Comparison of ENCODE assay signal across 8 cellular contexts in genomic region chr2:171923206-171923605, GRCh38. TPM values are rescaled to one million over a fixed set of nuclear protein-coding genes. Genes with fewer than 3 reads are reported as not detected.
DNase-seq lines count a peak whose midpoint lies in the region; ATAC-seq, FAIRE-seq and TF ChIP-seq lines count a peak whose summit lies in the region.

No MANE protein-coding gene starts in this region.

- ATAC-seq in thoracic aorta (ENCODE audit: insufficient number of reproducible peaks, low FRiP score, low read depth) (peak; percentile 37), GM19324 (IDR thresholded peaks at IDR 0.05; ENCODE audit: low FRiP score, unreplicated experiment) (no peak)

- DNase-seq in Daoy (ENCODE audit: low read depth) (peak; percentile 37), adrenal gland (peak in 5 of 7 donors; percentile 11 to 54 (median 20)), kidney (no peak), thoracic aorta (ENCODE audit: low spot score) (no peak), D721Med (ENCODE audit: insufficient read length, low spot score) (no peak), GM19240 (ENCODE audit: insufficient read length, low spot score) (no peak)

- H3K27ac ChIP-seq in KOPT-K1 (ENCODE audit: low read depth, low read length, poor library complexity, severe bottlenecking) (peak overlapping the region; percentile 84), adrenal gland (peak overlapping the region; percentile 86 to 96 (median 92)), kidney (ENCODE audit: low read depth in 2 of 2, low read length in 2 of 2) (peak overlapping the region; percentile 93 to 94), thoracic aorta (peak overlapping the region; percentile 91 to 92)

- WGBS in adrenal gland, 4 donors: 27 to 30% (median 28%) methylated on average over 13 of the region's 13 CpGs

- no peak for TF ChIP-seq CTCF in adrenal gland (IDR thresholded peaks at IDR 0.05)
- no peak for TF ChIP-seq CTCF in kidney (IDR thresholded peaks at IDR 0.05; ENCODE audit: borderline replicate concordance, extremely low read depth, insufficient read depth)
- no peak for TF ChIP-seq CTCF in thoracic aorta (IDR thresholded peaks at IDR 0.05)
- no peak for TF ChIP-seq CTCF in D721Med (IDR thresholded peaks at IDR 0.05; ENCODE audit: insufficient read depth, missing control alignments)

- H3K27me3 ChIP-seq in adrenal gland (no peaks in the 10 kb centered on the region), thoracic aorta (replicated peaks; ENCODE audit: insufficient read depth) (no peaks in the 10 kb centered on the region)

- TF ChIP-seq POLR2A in adrenal gland (IDR thresholded peaks at IDR 0.05): no peak

- no peaks in the 10 kb centered on the region for H3K9me3 ChIP-seq in KOPT-K1 (ENCODE audit: insufficient read depth, low read length, poor library complexity, severe bottlenecking)
- H3K9me3 ChIP-seq in adrenal gland (replicated peaks in 1 of 3): no peaks in the 10 kb centered on the region
- no peaks in the 10 kb centered on the region for H3K9me3 ChIP-seq in kidney (ENCODE audit: control insufficient read depth in 1 of 2, low read length in 2 of 2)
- no peaks in the 10 kb centered on the region for H3K9me3 ChIP-seq in thoracic aorta

- peak overlapping the region in 2 of 4 donors; percentile 69 to 71 for H3K4me3 ChIP-seq in adrenal gland
- H3K4me3 ChIP-seq in kidney (ENCODE audit: low read length in 2 of 2): peak overlapping the region; percentile 95 to 99
- peak overlapping the region; percentile 85 for H3K4me3 ChIP-seq in thoracic aorta

- H3K36me3 ChIP-seq in KOPT-K1 (ENCODE audit: insufficient read depth, low read length) (peaks cover 43% of the 10 kb centered on the region), adrenal gland (replicated peaks in 1 of 2) (peaks cover 0 to 6% of the 10 kb centered on the region in 2 donors), kidney (ENCODE audit: control insufficient read depth in 1 of 2, insufficient read depth in 2 of 2, low read length in 2 of 2) (peaks cover 0 to 4% of the 10 kb centered on the region in 2 donors), thoracic aorta (no peaks in the 10 kb centered on the region)

- no peak for FAIRE-seq in kidney (lab: Jason Lieb, UNC)
- FAIRE-seq in D721Med (lab: Jason Lieb, UNC): no peak

- intact Hi-C loops in adrenal gland (cut with DNase I) (no loop called here), kidney (cut with DNase I) (no loop called here)

- H3K4me1 ChIP-seq in adrenal gland (replicated peaks in 1 of 2): peaks cover 9 to 19% of the 10 kb centered on the region in 2 donors
- peaks cover 4 to 5% of the 10 kb centered on the region in 2 donors for H3K4me1 ChIP-seq in kidney (ENCODE audit: control insufficient read depth in 1 of 2, insufficient read depth in 1 of 2, low read depth in 1 of 2, low read length in 2 of 2)
- H3K4me1 ChIP-seq in thoracic aorta (ENCODE audit: control insufficient read depth in 1 of 2, low read depth in 2 of 2): peaks cover 8 to 22% of the 10 kb centered on the region in 2 donors

- peak overlapping the region; percentile 71 to 80 for H3K9ac ChIP-seq in kidney (ENCODE audit: low read length in 2 of 2)

RNA-seq across cellular contexts. Expression of gene HAT1, which starts 0.9 kb away (rescaled TPM):
- 91.9 and 121 TPM in 2 replicates for total RNA-seq in Daoy (2014; rRNA removed; shearing (Covaris generic))
- 10 to 100 TPM; 19.8 to 47.5 (median 35.2) TPM for total RNA-seq in adrenal gland
- 100 to 1,000 TPM in 1 of 3 donors, 10 to 100 TPM in 1, 1 to 10 TPM in 1; 9.3 to 103 (median 13.0) TPM for polyA plus RNA-seq in adrenal gland
- total RNA-seq in kidney: 35.8 TPM
- polyA plus RNA-seq in kidney (ENCODE audit: insufficient read depth, low read depth, low replicate concordance): 35.2 TPM
- 10 to 100 TPM; 17.3 to 25.3 TPM for total RNA-seq in thoracic aorta

RNA-seq across cellular contexts. Expression of gene SLC25A12, which starts 29.2 kb away (rescaled TPM):
- 23.1 and 23.8 TPM in 2 replicates for total RNA-seq in Daoy (2014; rRNA removed; shearing (Covaris generic))
- total RNA-seq in adrenal gland (10 to 100 TPM in 7 of 8 donors, 1 to 10 TPM in 1; 9.2 to 26.0 (median 19.5) TPM), kidney (24.8 TPM), thoracic aorta (10 to 100 TPM; 27.2 to 39.3 TPM)
- polyA plus RNA-seq in adrenal gland (10 to 100 TPM; 20.9 to 22.2 (median 22.0) TPM), kidney (ENCODE audit: insufficient read depth, low read depth, low replicate concordance) (21.8 TPM)

Comparison
In these comparisons a context has a peak if more than half of its experiments do, and no peak if none do; other contexts are left out.
1. DNase-seq: peak in Daoy (single experiment) and adrenal gland (5 of 7); none in kidney (single experiment), thoracic aorta (single experiment), D721Med (single experiment) and GM19240 (single experiment).
2. Peak in every context shown above with its lines, with median percentiles within 50 percentile points of each other: H3K27ac ChIP-seq.